12 cellular contexts compared by ENCODE assay signal in genomic region chr20:57006411-57007170, GRCh38.
DNase-seq lines count a peak whose midpoint lies in the region; ATAC-seq and TF ChIP-seq lines count a peak whose summit lies in the region.
"Had no signal": no experiment of that assay in that cellular context is flagged by ENCODE, and none has a peak within 500 bp of the region (broad histone marks: within the 10 kb centered on the region; RNA-seq: fewer than 3 reads in every experiment).

No MANE protein-coding gene starts in this region.

- H3K4me2 ChIP-seq in PC-9, result peak overlapping the region; percentile 51

- H3K27me3 ChIP-seq in PC-9 (ENCODE audit: insufficient read depth, low read depth), result no peaks in the 10 kb centered on the region
- H3K27me3 ChIP-seq: Peyer's patch had no signal

- H2AFZ ChIP-seq in PC-9, result peak overlapping the region; percentile 34; the same call in 1 of the 2 replicates

- no peaks in the 10 kb centered on the region for H3K9me3 ChIP-seq in PC-9 (ENCODE audit: insufficient read depth, low read depth)
- H3K9me3 ChIP-seq: Peyer's patch, prostate gland had no signal

- no peaks in the 10 kb centered on the region for H3K79me2 ChIP-seq in PC-9 (ENCODE audit: low read depth)

- BruUV-seq in PC-9 (replicated peaks; lab: Mats Ljungman, UMichigan), result no TSS peak

- H3F3A ChIP-seq in PC-9 (ENCODE audit: insufficient read depth, low read depth), result peaks cover 26% of the 10 kb centered on the region

- H3K4me1 ChIP-seq in PC-9 (replicated peaks; ENCODE audit: insufficient read depth), result peaks cover 24% of the 10 kb centered on the region
- H3K4me1 ChIP-seq: Peyer's patch, prostate gland had no signal

- H3K36me3 ChIP-seq in PC-9 (ENCODE audit: low read depth), result no peaks in the 10 kb centered on the region
- H3K36me3 ChIP-seq: Peyer's patch, prostate gland had no signal

- TF ChIP-seq CTCF in PC-9 (conservative IDR thresholded peaks at IDR 0.05), result no peak

- POLR2A ChIA-PET in PC-9 (lab: Charles Lee; ENCODE audit: unreplicated experiment), result interaction anchor here (0.6 kb wide), 1 partner anchor 278 kb away, joined by 3 read pairs; no protein-coding TSS in a partner anchor

- no peaks in the 10 kb centered on the region for H4K20me1 ChIP-seq in PC-9 (ENCODE audit: insufficient read depth)

- DNase-seq in A172 (ENCODE audit: low spot score), result peak; percentile 84
- DNase-seq in PC-9, result peak in 1 of 2 experiments; percentile 66
- DNase-seq in glomerular visceral epithelial cell (ENCODE audit: extremely low spot score), result peak; percentile 16
- DNase-seq in NCI-H1417 treated with DMSO at 0.1 percent for 48 hours (lab: John Stamatoyannopoulos, UW), result no peak
- DNase-seq: MV-4-11, NCI-H2227 treated with DMSO at 0.1 percent for 48 hours, Peyer's patch had no signal

- intact Hi-C loops in PC-9 (cut with micrococcal nuclease; ENCODE audit: unreplicated experiment), result no loop called here

- H3K27ac ChIP-seq in PC-9, result no peak overlapping the region
- H3K27ac ChIP-seq: Peyer's patch, prostate gland had no signal

- ATAC-seq in GM21737 (IDR thresholded peaks at IDR 0.05; ENCODE audit: unreplicated experiment) (peak; percentile 35), SK-N-SH treated with all-trans-retinoic acid at 6 μM for 48 hours (no peak), HG03095 (IDR thresholded peaks at IDR 0.05; ENCODE audit: unreplicated experiment) (no peak), HG03196 (IDR thresholded peaks at IDR 0.05; ENCODE audit: unreplicated experiment) (no peak)

- CTCF ChIA-PET in PC-9 (lab: Charles Lee), result no interaction called here

- no peaks in the 10 kb centered on the region for H3K9me2 ChIP-seq in PC-9 (ENCODE audit: insufficient read depth)

- 0 out of 2 replicates have a peak overlapping the region, but pooled peaks have one; percentile 3 for H3K4me3 ChIP-seq in PC-9
- H3K4me3 ChIP-seq: Peyer's patch, prostate gland had no signal

TF ChIP-seq in SK-N-SH treated with all-trans-retinoic acid at 6 μM for 48 hours, 23 proteins besides CTCF, POLR2A, EP300 and RAD21:
- TF ChIP-seq CSRNP3 (CRISPR knock-in tag; IDR thresholded peaks at IDR 0.05), result no peak
- no peak for TF ChIP-seq ARNTL (CRISPR knock-in tag; IDR thresholded peaks at IDR 0.05; ENCODE audit: borderline replicate concordance, low read depth)
- TF ChIP-seq, protein P1, sequence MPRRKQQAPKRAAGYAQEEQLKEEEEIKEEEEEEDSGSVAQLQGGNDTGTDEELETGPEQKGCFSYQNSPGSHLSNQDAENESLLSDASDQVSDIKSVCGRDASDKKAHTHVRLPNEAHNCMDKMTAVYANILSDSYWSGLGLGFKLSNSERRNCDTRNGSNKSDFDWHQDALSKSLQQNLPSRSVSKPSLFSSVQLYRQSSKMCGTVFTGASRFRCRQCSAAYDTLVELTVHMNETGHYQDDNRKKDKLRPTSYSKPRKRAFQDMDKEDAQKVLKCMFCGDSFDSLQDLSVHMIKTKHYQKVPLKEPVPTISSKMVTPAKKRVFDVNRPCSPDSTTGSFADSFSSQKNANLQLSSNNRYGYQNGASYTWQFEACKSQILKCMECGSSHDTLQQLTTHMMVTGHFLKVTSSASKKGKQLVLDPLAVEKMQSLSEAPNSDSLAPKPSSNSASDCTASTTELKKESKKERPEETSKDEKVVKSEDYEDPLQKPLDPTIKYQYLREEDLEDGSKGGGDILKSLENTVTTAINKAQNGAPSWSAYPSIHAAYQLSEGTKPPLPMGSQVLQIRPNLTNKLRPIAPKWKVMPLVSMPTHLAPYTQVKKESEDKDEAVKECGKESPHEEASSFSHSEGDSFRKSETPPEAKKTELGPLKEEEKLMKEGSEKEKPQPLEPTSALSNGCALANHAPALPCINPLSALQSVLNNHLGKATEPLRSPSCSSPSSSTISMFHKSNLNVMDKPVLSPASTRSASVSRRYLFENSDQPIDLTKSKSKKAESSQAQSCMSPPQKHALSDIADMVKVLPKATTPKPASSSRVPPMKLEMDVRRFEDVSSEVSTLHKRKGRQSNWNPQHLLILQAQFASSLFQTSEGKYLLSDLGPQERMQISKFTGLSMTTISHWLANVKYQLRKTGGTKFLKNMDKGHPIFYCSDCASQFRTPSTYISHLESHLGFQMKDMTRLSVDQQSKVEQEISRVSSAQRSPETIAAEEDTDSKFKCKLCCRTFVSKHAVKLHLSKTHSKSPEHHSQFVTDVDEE (CRISPR knock-in tag; IDR thresholded peaks at IDR 0.05), result no peak
- TF ChIP-seq TCF4 (CRISPR knock-in tag; IDR thresholded peaks at IDR 0.05; ENCODE audit: borderline replicate concordance), result no peak
- TF ChIP-seq OSR1 (CRISPR knock-in tag; IDR thresholded peaks at IDR 0.05), result no peak
- TF ChIP-seq BACH2 (CRISPR knock-in tag; IDR thresholded peaks at IDR 0.05; ENCODE audit: borderline replicate concordance), result no peak
- TF ChIP-seq ZNF565 (CRISPR knock-in tag; conservative IDR thresholded peaks at IDR 0.05; ENCODE audit: low read depth), result no peak
- TF ChIP-seq PPARA (CRISPR knock-in tag; IDR thresholded peaks at IDR 0.05; ENCODE audit: borderline replicate concordance), result no peak
- no peak for TF ChIP-seq ESRRG (CRISPR knock-in tag; IDR thresholded peaks at IDR 0.05)
- TF ChIP-seq, protein P2, sequence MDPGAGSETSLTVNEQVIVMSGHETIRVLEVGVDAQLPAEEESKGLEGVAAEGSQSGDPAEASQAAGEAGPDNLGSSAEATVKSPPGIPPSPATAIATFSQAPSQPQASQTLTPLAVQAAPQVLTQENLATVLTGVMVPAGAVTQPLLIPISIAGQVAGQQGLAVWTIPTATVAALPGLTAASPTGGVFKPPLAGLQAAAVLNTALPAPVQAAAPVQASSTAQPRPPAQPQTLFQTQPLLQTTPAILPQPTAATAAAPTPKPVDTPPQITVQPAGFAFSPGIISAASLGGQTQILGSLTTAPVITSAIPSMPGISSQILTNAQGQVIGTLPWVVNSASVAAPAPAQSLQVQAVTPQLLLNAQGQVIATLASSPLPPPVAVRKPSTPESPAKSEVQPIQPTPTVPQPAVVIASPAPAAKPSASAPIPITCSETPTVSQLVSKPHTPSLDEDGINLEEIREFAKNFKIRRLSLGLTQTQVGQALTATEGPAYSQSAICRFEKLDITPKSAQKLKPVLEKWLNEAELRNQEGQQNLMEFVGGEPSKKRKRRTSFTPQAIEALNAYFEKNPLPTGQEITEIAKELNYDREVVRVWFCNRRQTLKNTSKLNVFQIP (CRISPR knock-in tag; IDR thresholded peaks at IDR 0.05; ENCODE audit: borderline replicate concordance, low read depth), result no peak
